ENCODE assay signal across 12 cellular contexts in genomic region chr7:135785065-135785464, GRCh38. TPM values are rescaled to one million over a fixed set of nuclear protein-coding genes. Genes with fewer than 3 reads are reported as not detected.
"Had no signal": no experiment of that assay in that cellular context is flagged by ENCODE, and none has a peak within 500 bp of the region (broad histone marks: within the 10 kb centered on the region; RNA-seq: fewer than 3 reads in every experiment).

No MANE protein-coding gene starts in this region.

- H3K9me3 ChIP-seq: HAP-1 had no signal

- FAIRE-seq: H1, H54 had no signal

- DNase-seq: GM23248, GOT3, H7, H9, HCEC 1CT, HFFc6 had no signal

- H3K4me2 ChIP-seq: GM23338 had no signal

- H3K27ac ChIP-seq: GM23248 had no signal

- H3K36me3 ChIP-seq: HAP-1 had no signal

- H3K4me1 Mint-ChIP-seq: GM23338 had no signal

- H3K4me3 Mint-ChIP-seq: GM23338, H9, HFFc6 had no signal

- H3K9me3 Mint-ChIP-seq: GM23338, H9, HFFc6 had no signal

- ATAC-seq: GM23338, HCT116 had no signal

- H3K4me3 ChIP-seq: GM23248, GM23338, HAP-1 had no signal

- H3K27ac Mint-ChIP-seq: GM23338, H9, HFFc6 had no signal

- H3K9ac ChIP-seq: GM23248 had no signal

- H2AFZ ChIP-seq: GM23248, GM23338 had no signal

RNA-seq across cellular contexts. Expression of gene FAM180A, which starts 36.5 kb away (rescaled TPM):
- total RNA-seq: GM23338, H1, H7, H9 had no signal
- polyA plus RNA-seq: GM23338, H1 had no signal

RNA-seq across cellular contexts. Expression of gene SLC13A4, which starts 57.1 kb away (rescaled TPM):
- total RNA-seq: H4 had no signal
